1 cellular context compared by ENCODE assay signal in genomic region chr1:6208723-6209660, GRCh38.
TF ChIP-seq lines count a peak whose summit lies in the region.

No MANE protein-coding gene starts in this region.

TF ChIP-seq in K562, 482 proteins besides CTCF, POLR2A, EP300 and RAD21 (continued from another document and continues in another):
- TF ChIP-seq JUND (IDR thresholded peaks at IDR 0.05; ENCODE audit: borderline replicate concordance, low read depth, low read length) (no peak), JUND (tag; IDR thresholded peaks at IDR 0.05; ENCODE audit: borderline replicate concordance, low read depth, low read length) (no peak), TFE3 (CRISPR knock-in tag; IDR thresholded peaks at IDR 0.05) (no peak), ZC3H4 (CRISPR knock-in tag; IDR thresholded peaks at IDR 0.05; ENCODE audit: borderline replicate concordance) (no peak), PCBP2 (IDR thresholded peaks at IDR 0.05; ENCODE audit: low read depth, low read length, poor library complexity, severe bottlenecking) (no peak), ELK1 (CRISPR knock-in tag; IDR thresholded peaks at IDR 0.05) (no peak), SIN3B (IDR thresholded peaks at IDR 0.05; ENCODE audit: low read depth) (0 out of 2 replicates have a peak, but pooled peaks have one; percentile 19), HOMEZ (CRISPR knock-in tag; IDR thresholded peaks at IDR 0.05) (no peak), ZBTB40 (IDR thresholded peaks at IDR 0.05) (no peak), ZBTB40 (CRISPR knock-in tag; IDR thresholded peaks at IDR 0.05) (no peak), HMGN3 (IDR thresholded peaks at IDR 0.05; ENCODE audit: borderline replicate concordance, extremely low read depth, insufficient read length, low read depth, low read length) (peak; percentile 63), BDP1 (IDR thresholded peaks at IDR 0.05; ENCODE audit: insufficient read depth, insufficient read length) (no peak), ZNF511 (CRISPR knock-in tag; IDR thresholded peaks at IDR 0.05) (peak; percentile 77; the same call in 1 of the 2 replicates), POLR3A (IDR thresholded peaks at IDR 0.05; ENCODE audit: borderline replicate concordance, extremely low read depth, insufficient read depth, insufficient read length) (no peak), CHD2 (IDR thresholded peaks at IDR 0.05; ENCODE audit: low read depth, low read length) (0 out of 2 replicates have a peak, but pooled peaks have one; percentile 14), STAG1 (CRISPR knock-in tag; IDR thresholded peaks at IDR 0.05; ENCODE audit: borderline replicate concordance) (no peak), ZBTB26 (CRISPR knock-in tag; IDR thresholded peaks at IDR 0.05) (no peak), KDM5B (IDR thresholded peaks at IDR 0.05; ENCODE audit: insufficient replicate concordance, low read depth, low read length) (peak; percentile 62), ZNF766 (CRISPR knock-in tag; conservative IDR thresholded peaks at IDR 0.05) (peak; percentile 19; the same call in 1 of the 2 replicates), EWSR1 (IDR thresholded peaks at IDR 0.05; ENCODE audit: borderline replicate concordance, low read depth, partially characterized antibody) (no peak), FOXJ3 (CRISPR knock-in tag; IDR thresholded peaks at IDR 0.05) (no peak), FOXP1 (CRISPR knock-in tag; IDR thresholded peaks at IDR 0.05) (peak; percentile 71; the same call in 1 of the 2 replicates), ZNF561 (CRISPR knock-in tag; conservative IDR thresholded peaks at IDR 0.05) (no peak), HDAC1 (IDR thresholded peaks at IDR 0.05) (peak in 1 of 2 experiments; percentile 70; a peak in 2 of 4 replicates), FUS (optimal IDR thresholded peaks at IDR 0.05; ENCODE audit: low read depth, low read length) (no peak), SNAPC5 (CRISPR knock-in tag; IDR thresholded peaks at IDR 0.05) (no peak), LCOR (CRISPR knock-in tag; IDR thresholded peaks at IDR 0.05) (no peak), FOXA3 (CRISPR knock-in tag; conservative IDR thresholded peaks at IDR 0.05 in 1 of 2, IDR thresholded peaks at IDR 0.05 in 1 of 2) (peak in 1 of 2 experiments; percentile 28; a peak in 2 of 4 replicates), ZNF57 (CRISPR knock-in tag; IDR thresholded peaks at IDR 0.05) (no peak), NR2C1 (IDR thresholded peaks at IDR 0.05) (no peak), NR2C1 (tag; IDR thresholded peaks at IDR 0.05) (no peak), NRF1 (conservative IDR thresholded peaks at IDR 0.05 in 1 of 2, IDR thresholded peaks at IDR 0.05 in 1 of 2) (peak; percentile 89 to 91), PHF21A (IDR thresholded peaks at IDR 0.05; ENCODE audit: borderline replicate concordance, low read depth) (no peak), ZBTB49 (CRISPR knock-in tag; IDR thresholded peaks at IDR 0.05; ENCODE audit: borderline replicate concordance) (no peak), SPI1 (IDR thresholded peaks at IDR 0.05; ENCODE audit: borderline replicate concordance, low read depth, low read length) (no peak), E2F4 (CRISPR knock-in tag; IDR thresholded peaks at IDR 0.05; ENCODE audit: low read depth) (peak; percentile 85), NFE2 (IDR thresholded peaks at IDR 0.05; ENCODE audit: low read depth) (no peak), RBM39 (optimal IDR thresholded peaks at IDR 0.05; ENCODE audit: low read depth, low read length) (no peak), ZBTB7A (IDR thresholded peaks at IDR 0.05; ENCODE audit: borderline replicate concordance, control insufficient read depth, low read depth, low read length) (peak; percentile 41; the same call in 1 of the 2 replicates), HNRNPK (IDR thresholded peaks at IDR 0.05; ENCODE audit: low read depth, low read length, poor library complexity, severe bottlenecking) (no peak), ZNF79 (CRISPR knock-in tag; IDR thresholded peaks at IDR 0.05; ENCODE audit: low read depth) (no peak)
